Comparison of ENCODE assay signal across 9 cellular contexts in genomic region chr22:21947040-21948014, GRCh38. TPM values are rescaled to one million over a fixed set of nuclear protein-coding genes. Genes with fewer than 3 reads are reported as not detected.
DNase-seq lines count a peak whose midpoint lies in the region; ATAC-seq, FAIRE-seq and TF ChIP-seq lines count a peak whose summit lies in the region.
"Had no signal": no experiment of that assay in that cellular context is flagged by ENCODE, and none has a peak within 500 bp of the region (broad histone marks: within the 10 kb centered on the region; RNA-seq: fewer than 3 reads in every experiment).

No MANE protein-coding gene starts in this region.

- peak overlapping the region; percentile 56 for H3K27ac Mint-ChIP-seq in endodermal cell
- peak overlapping the region; percentile 21 for H3K27ac Mint-ChIP-seq in progenitor cell of endocrine pancreas
- H3K27ac Mint-ChIP-seq: activated naive CD8-positive, alpha-beta T cell treated with anti-CD3 and anti-CD28 coated beads, Interleukin-2, amount 10 ng/mL, durations not matched to agents 7 days and 5 days had no signal

- no peaks in the 10 kb centered on the region for H3K9me3 Mint-ChIP-seq in endodermal cell
- no peaks in the 10 kb centered on the region for H3K9me3 Mint-ChIP-seq in progenitor cell of endocrine pancreas (ENCODE audit: low read depth)
- H3K9me3 Mint-ChIP-seq: activated naive CD8-positive, alpha-beta T cell treated with anti-CD3 and anti-CD28 coated beads, Interleukin-2, amount 10 ng/mL, durations not matched to agents 7 days and 5 days had no signal

- H3K36me3 ChIP-seq in endodermal cell (ENCODE audit: control insufficient read depth, insufficient read depth, low read length), result peaks cover 16% of the 10 kb centered on the region
- peaks cover 0 to 2% of the 10 kb centered on the region in 2 donors for H3K36me3 ChIP-seq in body of pancreas (replicated peaks in 1 of 2; ENCODE audit: insufficient read depth in 1 of 2, low read depth in 2 of 2)

- H3K4me3 Mint-ChIP-seq in endodermal cell (peak overlapping the region; percentile 2), progenitor cell of endocrine pancreas (ENCODE audit: low read depth) (no peak overlapping the region)
- H3K4me3 Mint-ChIP-seq: activated naive CD8-positive, alpha-beta T cell treated with anti-CD3 and anti-CD28 coated beads, Interleukin-2, amount 10 ng/mL, durations not matched to agents 7 days and 5 days had no signal

- H3K4me1 ChIP-seq in endodermal cell (ENCODE audit: control insufficient read depth, insufficient read depth, low read length) (peaks cover 5% of the 10 kb centered on the region), body of pancreas (peaks cover 15% of the 10 kb centered on the region)

- H3K4me3 ChIP-seq in endodermal cell (ENCODE audit: low read length) (peak overlapping the region; percentile 39), body of pancreas (no peak overlapping the region)

- peak; percentile 6 for TF ChIP-seq CTCF in D721Med (IDR thresholded peaks at IDR 0.05; ENCODE audit: insufficient read depth, missing control alignments)
- peak; percentile 71 for TF ChIP-seq CTCF in endodermal cell (conservative IDR thresholded peaks at IDR 0.05)
- peak; percentile 59 for TF ChIP-seq CTCF in progenitor cell of endocrine pancreas (IDR thresholded peaks at IDR 0.05; ENCODE audit: unreplicated experiment)
- TF ChIP-seq CTCF in body of pancreas (IDR thresholded peaks at IDR 0.05), result peak in 2 of 7 experiments; percentile 23 to 24

- no peak for FAIRE-seq in D721Med (lab: Jason Lieb, UNC)

- no peak for DNase-seq in D721Med (ENCODE audit: insufficient read length, low spot score)
- DNase-seq in NCI-H69 (lab: John Stamatoyannopoulos, UW), result peak; percentile 25
- peak; percentile 75 for DNase-seq in endodermal cell
- no peak for DNase-seq in progenitor cell of endocrine pancreas (ENCODE audit: low spot score, unreplicated experiment)
- DNase-seq in stimulated activated CD4-positive, alpha-beta T cell treated with anti-CD3 and anti-CD28 coated beads, Interleukin-2, amount 100 ng/mL, for 24 hours, result no peak
- no peak for DNase-seq in C1 segment of cervical spinal cord (lab: John Stamatoyannopoulos, UW)
- DNase-seq in body of pancreas, result no peak
- DNase-seq in NAMALWA (ENCODE audit: low spot score), result no peak
- DNase-seq: activated naive CD8-positive, alpha-beta T cell treated with anti-CD3 and anti-CD28 coated beads, Interleukin-2, amount 10 ng/mL, durations not matched to agents 7 days and 5 days had no signal

- no peak for TF ChIP-seq POLR2A in body of pancreas (IDR thresholded peaks at IDR 0.05)

- H3K36me3 Mint-ChIP-seq in endodermal cell (ENCODE audit: low read depth), result peaks cover 18% of the 10 kb centered on the region
- peaks cover 9% of the 10 kb centered on the region for H3K36me3 Mint-ChIP-seq in progenitor cell of endocrine pancreas (ENCODE audit: insufficient read depth)

- no peak for ATAC-seq in body of pancreas

- H3K9me3 ChIP-seq in endodermal cell (ENCODE audit: control insufficient read depth, low read length) (no peaks in the 10 kb centered on the region), body of pancreas (no peaks in the 10 kb centered on the region)

- no peak overlapping the region for H3K9ac ChIP-seq in endodermal cell (ENCODE audit: extremely low read depth, low read length, poor library complexity, severe bottlenecking)

- no peak overlapping the region for H3K27ac ChIP-seq in endodermal cell (ENCODE audit: low read depth, low read length)
- peak overlapping the region in 2 of 4 donors; percentile 5 to 19 for H3K27ac ChIP-seq in body of pancreas

- 71 to 83% methylated on average over 5 to 16 of the region's 16 CpGs for WGBS in endodermal cell (ENCODE audit: insufficient coverage in 1 of 2, insufficient read length in 1 of 2), 2 experiments
- 68 to 70% methylated on average over 16 of the region's 16 CpGs for WGBS in body of pancreas, 2 donors

- H3K27me3 Mint-ChIP-seq in endodermal cell (ENCODE audit: insufficient read depth) (peaks cover 6% of the 10 kb centered on the region), progenitor cell of endocrine pancreas (no peaks in the 10 kb centered on the region)
- H3K27me3 Mint-ChIP-seq: activated naive CD8-positive, alpha-beta T cell treated with anti-CD3 and anti-CD28 coated beads, Interleukin-2, amount 10 ng/mL, durations not matched to agents 7 days and 5 days had no signal

- intact Hi-C loops in body of pancreas (cut with DNase I), result no loop called here

- H3K4me1 Mint-ChIP-seq in endodermal cell, result peaks cover 28% of the 10 kb centered on the region
- peaks cover 22% of the 10 kb centered on the region for H3K4me1 Mint-ChIP-seq in progenitor cell of endocrine pancreas (ENCODE audit: low read depth)

- H3K27me3 ChIP-seq in endodermal cell (ENCODE audit: control insufficient read depth, insufficient read depth, low read length, poor library complexity, severe bottlenecking), result no peaks in the 10 kb centered on the region
- no peaks in the 10 kb centered on the region for H3K27me3 ChIP-seq in body of pancreas

RNA-seq across cellular contexts. Expression of gene PPM1F, which starts 5.3 kb away (rescaled TPM):
- total RNA-seq in endodermal cell, result 10 to 100 TPM; 37.6 to 49.2 TPM
- polyA plus RNA-seq in endodermal cell (2013, experiment 1 of 2), result 20.3 TPM
- 18.3 TPM for polyA plus RNA-seq in endodermal cell (2013, experiment 2 of 2)
- total RNA-seq in progenitor cell of endocrine pancreas, result 22.7 and 25.2 TPM in 2 replicates
- total RNA-seq in body of pancreas, result 10 to 100 TPM; 14.5 to 26.4 TPM

RNA-seq across cellular contexts. Expression of gene TOP3B, which starts 35.3 kb away (rescaled TPM):
- total RNA-seq in endodermal cell, result 10 to 100 TPM; 68.8 to 71.9 TPM
- 61.4 TPM for polyA plus RNA-seq in endodermal cell (2013, experiment 1 of 2)
- 49.3 TPM for polyA plus RNA-seq in endodermal cell (2013, experiment 2 of 2)
- 81.1 and 83.3 TPM in 2 replicates for total RNA-seq in progenitor cell of endocrine pancreas
- total RNA-seq in body of pancreas, result 10 to 100 TPM; 19.2 to 48.8 TPM

Comparison
In these comparisons a context has a peak if more than half of its experiments do, and no peak if none do; other contexts are left out.
1. DNase-seq: peak in NCI-H69 (single experiment) and endodermal cell (single experiment); none in D721Med (single experiment), progenitor cell of endocrine pancreas (single experiment), stimulated activated CD4-positive, alpha-beta T cell treated with anti-CD3 and anti-CD28 coated beads, Interleukin-2, amount 100 ng/mL, for 24 hours (0 of 2), C1 segment of cervical spinal cord (0 of 14), body of pancreas (0 of 4) and NAMALWA (single experiment).